ENCODE assay signal across 17 cellular contexts in the genomic region with DNA sequence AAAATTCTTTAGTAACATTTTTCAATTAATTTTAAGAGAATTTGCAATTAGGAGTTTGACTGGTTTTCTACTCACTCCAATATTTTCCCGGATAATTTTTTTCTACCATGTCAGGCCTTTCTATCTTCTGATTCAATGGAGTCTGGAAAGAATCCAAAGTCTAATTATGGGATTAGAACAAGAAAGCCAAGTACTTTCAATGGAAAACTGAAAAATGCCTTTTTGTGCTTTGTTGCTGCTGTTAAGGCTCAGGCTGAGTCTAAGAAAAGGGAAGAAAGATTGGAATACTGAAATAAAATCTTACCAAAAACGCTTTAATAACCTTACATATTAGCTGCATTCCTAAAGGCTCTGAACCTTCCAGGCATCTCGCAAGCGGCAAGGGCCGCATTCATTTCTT.
"Had no signal": no experiment of that assay in that cellular context is flagged by ENCODE, and none has a peak within 500 bp of the region (broad histone marks: within the 10 kb centered on the region; RNA-seq: fewer than 3 reads in every experiment).

No MANE protein-coding gene starts in this region.

- H3K4me1 Mint-ChIP-seq: central memory CD8-positive, alpha-beta T cell; naive thymus-derived CD4-positive, alpha-beta T cell; stimulated activated effector memory CD8-positive, alpha-beta T cell treated with anti-CD3 and anti-CD28 coated beads, Interleukin-12 subunit alpha, Interleukin-12 subunit beta, amount 100 ng/mL, for 72 hours had no signal

- H3K27ac Mint-ChIP-seq: activated CD8-positive, alpha-beta T cell treated with anti-CD3 and anti-CD28 coated beads, Interleukin-2, amount 10 ng/mL, durations not matched to agents 7 days and 5 days; activated naive CD4-positive, alpha-beta T cell treated with anti-CD3 and anti-CD28 coated beads, Interleukin-2, amount 50 U/mL, for 72 hours; activated T-helper 1 cell treated with anti-CD3 and anti-CD28 coated beads, Interleukin-12 subunit alpha, Interleukin-12 subunit beta, Interleukin-2, Interleukin-4 antibody, amounts not matched to agents 30 ng/mL and 10 ng/mL and 1 ng/mL, durations not matched to agents 14 hours and 24 hours and 36 hours; naive thymus-derived CD4-positive, alpha-beta T cell; stimulated activated effector memory CD8-positive, alpha-beta T cell treated with anti-CD3 and anti-CD28 coated beads, Interleukin-12 subunit alpha, Interleukin-12 subunit beta, amount 100 ng/mL, for 72 hours had no signal

- H3K4me3 Mint-ChIP-seq: activated CD8-positive, alpha-beta T cell treated with anti-CD3 and anti-CD28 coated beads, Interleukin-2, amount 10 ng/mL, durations not matched to agents 7 days and 5 days; activated T-helper 1 cell treated with anti-CD3 and anti-CD28 coated beads, Interleukin-12 subunit alpha, Interleukin-12 subunit beta, Interleukin-2, Interleukin-4 antibody, amounts not matched to agents 30 ng/mL and 10 ng/mL and 1 ng/mL, durations not matched to agents 14 hours and 24 hours and 36 hours; central memory CD8-positive, alpha-beta T cell; naive thymus-derived CD4-positive, alpha-beta T cell; stimulated activated effector memory CD8-positive, alpha-beta T cell treated with anti-CD3 and anti-CD28 coated beads, Interleukin-12 subunit alpha, Interleukin-12 subunit beta, amount 100 ng/mL, for 72 hours had no signal

- H3K4me3 ChIP-seq: ascending aorta, colonic mucosa, esophagus muscularis mucosa, heart left ventricle, ovary, psoas muscle, skin epidermis, stomach, testis, uterus had no signal

- H3K9me3 Mint-ChIP-seq: activated naive CD4-positive, alpha-beta T cell treated with anti-CD3 and anti-CD28 coated beads, Interleukin-2, amount 50 U/mL, for 72 hours; activated T-helper 1 cell treated with anti-CD3 and anti-CD28 coated beads, Interleukin-12 subunit alpha, Interleukin-12 subunit beta, Interleukin-2, Interleukin-4 antibody, amounts not matched to agents 30 ng/mL and 10 ng/mL and 1 ng/mL, durations not matched to agents 14 hours and 24 hours and 36 hours; central memory CD8-positive, alpha-beta T cell; naive thymus-derived CD4-positive, alpha-beta T cell; stimulated activated effector memory CD8-positive, alpha-beta T cell treated with anti-CD3 and anti-CD28 coated beads, Interleukin-12 subunit alpha, Interleukin-12 subunit beta, amount 100 ng/mL, for 72 hours had no signal

- H3K9me3 ChIP-seq: ascending aorta, colonic mucosa, esophagus muscularis mucosa, heart left ventricle, ovary, psoas muscle, stomach, testis, uterus had no signal

- H3K27me3 ChIP-seq: ascending aorta, colonic mucosa, esophagus muscularis mucosa, heart left ventricle, ovary, testis, uterus had no signal

- FAIRE-seq: frontal cortex had no signal

- H3K36me3 ChIP-seq: ascending aorta, colonic mucosa, esophagus muscularis mucosa, heart left ventricle, ovary, stomach, uterus had no signal

- H3K36me3 Mint-ChIP-seq: activated naive CD4-positive, alpha-beta T cell treated with anti-CD3 and anti-CD28 coated beads, Interleukin-2, amount 50 U/mL, for 72 hours; naive thymus-derived CD4-positive, alpha-beta T cell; stimulated activated effector memory CD8-positive, alpha-beta T cell treated with anti-CD3 and anti-CD28 coated beads, Interleukin-12 subunit alpha, Interleukin-12 subunit beta, amount 100 ng/mL, for 72 hours had no signal

- H3K4me1 ChIP-seq: colonic mucosa, psoas muscle, testis, uterus had no signal

- H3K27ac ChIP-seq: ascending aorta, colonic mucosa, esophagus muscularis mucosa, heart left ventricle, ovary, psoas muscle, skin epidermis, stomach, testis, uterus had no signal
